1 cellular context compared by ENCODE assay signal in genomic region chr6:157981132-157981394, GRCh38.
TF ChIP-seq lines count a peak whose summit lies in the region.

No MANE protein-coding gene starts in this region.

TF ChIP-seq in K562, 482 proteins besides CTCF, POLR2A, EP300 and RAD21 (continued from another document):
- TF ChIP-seq ZBTB40 (IDR thresholded peaks at IDR 0.05) (peak; percentile 37; the same call in 1 of the 2 replicates), ZBTB40 (CRISPR knock-in tag; IDR thresholded peaks at IDR 0.05) (no peak), TRIM24 (IDR thresholded peaks at IDR 0.05) (0 out of 4 replicates have a peak, but pooled peaks of 1 of the 2 experiments have one; percentile 35), DNMT1 (IDR thresholded peaks at IDR 0.05) (no peak), SAP30 (IDR thresholded peaks at IDR 0.05; ENCODE audit: borderline replicate concordance, insufficient read depth, low read depth, low read length, poor library complexity, severe bottlenecking) (peak; percentile 78), SRSF3 (IDR thresholded peaks at IDR 0.05; ENCODE audit: insufficient read depth, low read length) (0 out of 2 replicates have a peak, but pooled peaks have one; percentile 56)
